In the genomic region with DNA sequence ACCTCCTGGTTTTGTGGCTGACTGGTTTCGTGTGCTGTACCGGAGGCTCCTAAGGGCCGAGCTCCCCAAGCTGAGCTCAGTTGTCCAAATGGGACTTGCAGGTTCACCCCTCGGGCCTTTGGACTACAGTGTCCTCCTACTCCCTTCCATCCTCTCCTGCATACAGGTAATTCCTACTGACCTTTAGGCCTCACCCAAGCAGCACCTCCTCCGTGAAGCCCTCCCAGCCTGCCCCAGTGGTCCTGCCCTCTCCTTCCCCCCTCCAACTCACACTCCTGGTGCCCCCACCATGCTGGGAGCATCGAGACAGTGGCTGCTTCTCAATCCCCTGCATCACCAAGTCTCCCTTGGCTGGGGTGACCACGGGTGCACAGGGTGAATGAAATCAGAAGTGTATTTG, we compare ENCODE assay signal across 24 cellular contexts. TPM values are rescaled to one million over a fixed set of nuclear protein-coding genes. Genes with fewer than 3 reads are reported as not detected.
"Had no signal": no experiment of that assay in that cellular context is flagged by ENCODE, and none has a peak within 500 bp of the region (broad histone marks: within the 10 kb centered on the region; RNA-seq: fewer than 3 reads in every experiment).

No MANE protein-coding gene starts in this region.

- H3K27me3 ChIP-seq: heart left ventricle, neutrophil, ovary, right atrium auricular region, thyroid gland, upper lobe of right lung had no signal

- H3K4me2 ChIP-seq: SK-N-SH had no signal

- H3K36me3 ChIP-seq: heart left ventricle, neutrophil, ovary, right atrium auricular region, thyroid gland, upper lobe of right lung had no signal

- H3K27me3 Mint-ChIP-seq: stimulated activated naive CD8-positive, alpha-beta T cell treated with anti-CD3 and anti-CD28 coated beads, Interleukin-15, Interleukin-2, amounts not matched to agents 100 ng/mL and 50 ng/mL, for 24 hours had no signal

- FAIRE-seq: islet of Langerhans, TTC549 had no signal

- ATAC-seq: heart left ventricle, left cardiac atrium, psoas muscle, upper lobe of right lung had no signal

- H3K9ac ChIP-seq: SK-N-SH had no signal

- DNase-seq: activated CD4-positive, alpha-beta T cell treated with anti-CD3 and anti-CD28 coated beads for 4 hours; activated CD8-positive, alpha-beta memory T cell treated with anti-CD3 and anti-CD28 coated beads, Interleukin-2, amount 50 U/mL, for 48 hours; activated gamma-delta T cell; amygdala; cortex of kidney; left cardiac atrium; midbrain; ovary; psoas muscle; SK-N-SH; stimulated activated CD4-positive, alpha-beta T cell treated with anti-CD3 and anti-CD28 coated beads, Interleukin-12 subunit alpha, Interleukin-12 subunit beta, amount 100 ng/mL, for 4 hours; stimulated activated CD4-positive, alpha-beta T cell treated with anti-CD3 and anti-CD28 coated beads, Interleukin-4, amount 100 ng/mL, for 4 hours; substantia nigra; thyroid gland; upper lobe of right lung had no signal

- H3K4me3 ChIP-seq: heart left ventricle, ovary, psoas muscle, right atrium auricular region, thyroid gland, upper lobe of right lung had no signal

- H3K27ac ChIP-seq: epithelial cell of prostate, heart left ventricle, neutrophil, ovary, psoas muscle, right atrium auricular region, thyroid gland, upper lobe of right lung had no signal

- H3K4me3 Mint-ChIP-seq: stimulated activated naive CD8-positive, alpha-beta T cell treated with anti-CD3 and anti-CD28 coated beads, Interleukin-15, Interleukin-2, amounts not matched to agents 100 ng/mL and 50 ng/mL, for 24 hours had no signal

- H3K9me3 Mint-ChIP-seq: activated T-helper 1 cell treated with anti-CD3 and anti-CD28 coated beads, Interleukin-12 subunit alpha, Interleukin-12 subunit beta, Interleukin-2, Interleukin-4 antibody, amounts not matched to agents 30 ng/mL and 10 ng/mL and 1 ng/mL, durations not matched to agents 14 hours and 24 hours and 36 hours; nephron; stimulated activated naive CD8-positive, alpha-beta T cell treated with anti-CD3 and anti-CD28 coated beads, Interleukin-15, Interleukin-2, amounts not matched to agents 100 ng/mL and 50 ng/mL, for 24 hours had no signal

- H3K9me3 ChIP-seq: heart left ventricle, neutrophil, ovary, psoas muscle, right atrium auricular region, SK-N-SH, thyroid gland, upper lobe of right lung had no signal

RNA-seq across cellular contexts. Expression of a gene that starts 52.4 kb away (rescaled TPM):
- total RNA-seq: right atrium auricular region had no signal
